In genomic region chr15:48644498-48644826, GRCh38 we compare ENCODE assay signal across 9 cellular contexts. TPM values are rescaled to one million over a fixed set of nuclear protein-coding genes. Genes with fewer than 3 reads are reported as not detected.
DNase-seq lines count a peak whose midpoint lies in the region; TF ChIP-seq lines count a peak whose summit lies in the region.
"Had no signal": no experiment of that assay in that cellular context is flagged by ENCODE, and none has a peak within 500 bp of the region (broad histone marks: within the 10 kb centered on the region; RNA-seq: fewer than 3 reads in every experiment).

No MANE protein-coding gene starts in this region.

- H3K36me3 ChIP-seq in adrenal gland (replicated peaks in 1 of 2): no peaks in the 10 kb centered on the region

- H3K27me3 ChIP-seq in adrenal gland: no peaks in the 10 kb centered on the region

- no peak for TF ChIP-seq CTCF in HFFc6 (IDR thresholded peaks at IDR 0.05)
- TF ChIP-seq CTCF in adrenal gland (IDR thresholded peaks at IDR 0.05): no peak

- H3K27me3 Mint-ChIP-seq in HFFc6 (ENCODE audit: insufficient read depth): peaks cover 13% of the 10 kb centered on the region

- H3K9me3 Mint-ChIP-seq in HFFc6: peaks cover 6% of the 10 kb centered on the region

- H3K36me3 Mint-ChIP-seq in HFFc6 (ENCODE audit: low read depth): peaks cover 48% of the 10 kb centered on the region

- H3K4me3 ChIP-seq in adrenal gland: peak overlapping the region in 3 of 4 donors; percentile 38 to 91 (median 74)

- H3K27ac ChIP-seq in adrenal gland: peak overlapping the region; percentile 58 to 94 (median 86)
- H3K27ac ChIP-seq in temporal lobe (ENCODE audit: low read depth, low read length): peak overlapping the region; percentile 82
- H3K27ac ChIP-seq: HL-60 had no signal

- H3K4me3 Mint-ChIP-seq in HFFc6: peak overlapping the region; percentile 100

- H3K9me3 ChIP-seq in adrenal gland (replicated peaks in 1 of 3): no peaks in the 10 kb centered on the region

- intact Hi-C loops in adrenal gland (cut with DNase I): loop anchor here in 1 of 2 donors (10.0 kb wide), 2 partner anchors 140 to 160 kb away; no protein-coding TSS in a partner anchor

- H3K4me1 Mint-ChIP-seq in HFFc6 (ENCODE audit: low read depth): peaks cover 48% of the 10 kb centered on the region

- no peak for TF ChIP-seq POLR2A in adrenal gland (IDR thresholded peaks at IDR 0.05)

- WGBS in adrenal gland, 4 donors: 0 to 1% (median 1%) methylated on average over 5 to 26 of the region's 26 CpGs

- H3K27ac Mint-ChIP-seq in HFFc6: peak overlapping the region; percentile 96

- H3K4me1 ChIP-seq in adrenal gland (replicated peaks in 1 of 2): peaks cover 12 to 29% of the 10 kb centered on the region in 2 donors

- DNase-seq in EH (ENCODE audit: low read depth): peak; percentile 51
- no peak for DNase-seq in HFFc6
- peak in 6 of 7 donors; percentile 38 to 62 (median 40) for DNase-seq in adrenal gland
- DNase-seq in iris pigment epithelial cell (ENCODE audit: low read depth): peak; percentile 53
- DNase-seq in Kasumi-1 (lab: John Stamatoyannopoulos, UW): no peak
- DNase-seq in NCI-H510A treated with DMSO at 0.1 percent for 48 hours (lab: John Stamatoyannopoulos, UW): no peak
- DNase-seq in NOMO-1 treated with DMSO at 0.1 percent for 48 hours (lab: John Stamatoyannopoulos, UW; ENCODE audit: unreplicated experiment): no peak

RNA-seq across cellular contexts. Expression of gene FBN1, which starts 1.0 kb away (rescaled TPM):
- total RNA-seq in HFFc6 (2021; fragmentation: NEBNext Ultra II Directional; extraction: Animal tissue kit (Norgen Biotek cat#: 25700)): 100 to 1,000 TPM; 584 to 754 (median 609) TPM
- 10 to 100 TPM; 30.2 to 84.6 (median 58.5) TPM for total RNA-seq in adrenal gland
- 10 to 100 TPM in 2 of 3 donors, 1 to 10 TPM in 1; 5.6 to 15.3 (median 12.3) TPM for polyA plus RNA-seq in adrenal gland
- total RNA-seq in temporal lobe: 20.9 TPM

Comparison
In these comparisons a context has a peak if more than half of its experiments do, and no peak if none do; other contexts are left out.
1. DNase-seq: peak in EH (single experiment), adrenal gland (6 of 7) and iris pigment epithelial cell (single experiment); none in HFFc6 (single experiment), Kasumi-1 (0 of 2), NCI-H510A treated with DMSO at 0.1 percent for 48 hours (single experiment) and NOMO-1 treated with DMSO at 0.1 percent for 48 hours (single experiment).
2. RNA of gene FBN1, which starts 1.0 kb away (total RNA-seq): 584 to 754 TPM in HFFc6; 30.2 to 84.6 TPM in adrenal gland and 20.9 TPM in temporal lobe (single experiment); every median in the first group is over 4 times any median in the second.